Comparison of ENCODE assay signal across 8 cellular contexts in the genomic region with DNA sequence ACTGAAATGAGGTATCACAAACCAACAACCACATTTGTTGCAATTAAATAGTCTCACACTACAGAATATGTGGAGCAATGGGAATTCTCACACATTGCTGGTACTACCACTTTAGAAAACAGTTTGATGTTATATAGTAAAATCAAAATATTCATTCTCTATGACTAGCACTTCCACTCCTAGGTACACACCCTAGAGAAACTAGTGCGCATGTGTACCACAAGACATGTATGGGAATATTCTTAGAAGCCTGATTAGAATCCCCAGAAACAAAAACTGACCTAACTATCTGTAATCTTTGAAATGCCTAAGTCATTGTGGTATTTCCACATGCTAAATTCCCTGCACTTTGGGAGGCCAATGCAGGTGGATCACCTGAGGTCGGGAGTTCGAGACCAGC. TPM values are rescaled to one million over a fixed set of nuclear protein-coding genes. Genes with fewer than 3 reads are reported as not detected.
"Had no signal": no experiment of that assay in that cellular context is flagged by ENCODE, and none has a peak within 500 bp of the region (broad histone marks: within the 10 kb centered on the region; RNA-seq: fewer than 3 reads in every experiment).

No MANE protein-coding gene starts in this region.

- H3K4me3 ChIP-seq: GM12878 had no signal

- DNase-seq: GDM1, GF-D8 had no signal

- FAIRE-seq: G401.6, GM12878, GM12891, GM12892, GM18507, GM19239 had no signal

- ATAC-seq: GM12878 had no signal

RNA-seq across cellular contexts. Expression of a gene that starts 18.1 kb away (rescaled TPM):
- total RNA-seq: GM12878 had no signal
- polyA plus RNA-seq: GM12878 had no signal
